In the genomic region with DNA sequence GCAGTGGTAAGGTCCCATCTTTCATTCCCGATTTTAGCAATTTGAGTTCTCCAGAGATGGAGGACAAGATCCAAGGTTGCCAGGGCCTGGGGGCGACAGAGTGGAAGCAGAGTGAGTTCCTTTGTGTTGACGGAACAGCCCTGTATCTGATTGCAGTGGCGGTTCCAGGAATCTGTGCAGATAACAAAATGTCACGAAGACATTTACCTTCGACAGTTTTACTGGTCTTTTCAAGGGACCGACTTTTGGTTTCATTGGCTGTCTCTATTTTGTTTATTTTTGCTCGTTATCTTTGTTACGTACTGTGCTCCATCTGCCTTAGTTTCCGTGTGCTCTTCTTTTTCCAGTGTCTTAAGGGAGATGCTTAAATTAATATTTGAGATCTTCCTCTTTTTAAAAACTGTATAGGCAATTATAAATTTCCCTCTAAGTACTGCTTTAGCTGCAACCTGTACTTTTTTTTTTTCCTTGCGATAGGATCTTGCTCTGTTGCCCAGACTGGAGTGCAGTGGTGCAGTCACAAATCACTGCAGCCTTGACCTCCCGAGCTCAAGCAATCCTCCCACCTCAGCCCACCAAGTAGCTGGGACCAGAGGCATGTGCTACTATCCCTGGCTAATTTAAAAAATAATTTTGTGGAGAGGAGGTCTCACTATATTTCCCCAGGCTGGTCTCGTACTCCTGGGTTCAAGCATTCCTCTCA, we compare ENCODE assay signal across 2 cellular contexts.
TF ChIP-seq lines count a peak whose summit lies in the region.

No MANE protein-coding gene starts in this region.

TF ChIP-seq in HEK293, 187 proteins besides CTCF, POLR2A, EP300 and RAD21 (continued from another document):
- no peak for TF ChIP-seq ZNF433 (tag by site-specific recombination; IDR thresholded peaks at IDR 0.05; ENCODE audit: low read depth)
TF ChIP-seq in HEK293: peak in this region for 1.

TF ChIP-seq in HepG2, 621 proteins besides CTCF, POLR2A, EP300 and RAD21 (continued from another document):
- TF ChIP-seq, protein P1, sequence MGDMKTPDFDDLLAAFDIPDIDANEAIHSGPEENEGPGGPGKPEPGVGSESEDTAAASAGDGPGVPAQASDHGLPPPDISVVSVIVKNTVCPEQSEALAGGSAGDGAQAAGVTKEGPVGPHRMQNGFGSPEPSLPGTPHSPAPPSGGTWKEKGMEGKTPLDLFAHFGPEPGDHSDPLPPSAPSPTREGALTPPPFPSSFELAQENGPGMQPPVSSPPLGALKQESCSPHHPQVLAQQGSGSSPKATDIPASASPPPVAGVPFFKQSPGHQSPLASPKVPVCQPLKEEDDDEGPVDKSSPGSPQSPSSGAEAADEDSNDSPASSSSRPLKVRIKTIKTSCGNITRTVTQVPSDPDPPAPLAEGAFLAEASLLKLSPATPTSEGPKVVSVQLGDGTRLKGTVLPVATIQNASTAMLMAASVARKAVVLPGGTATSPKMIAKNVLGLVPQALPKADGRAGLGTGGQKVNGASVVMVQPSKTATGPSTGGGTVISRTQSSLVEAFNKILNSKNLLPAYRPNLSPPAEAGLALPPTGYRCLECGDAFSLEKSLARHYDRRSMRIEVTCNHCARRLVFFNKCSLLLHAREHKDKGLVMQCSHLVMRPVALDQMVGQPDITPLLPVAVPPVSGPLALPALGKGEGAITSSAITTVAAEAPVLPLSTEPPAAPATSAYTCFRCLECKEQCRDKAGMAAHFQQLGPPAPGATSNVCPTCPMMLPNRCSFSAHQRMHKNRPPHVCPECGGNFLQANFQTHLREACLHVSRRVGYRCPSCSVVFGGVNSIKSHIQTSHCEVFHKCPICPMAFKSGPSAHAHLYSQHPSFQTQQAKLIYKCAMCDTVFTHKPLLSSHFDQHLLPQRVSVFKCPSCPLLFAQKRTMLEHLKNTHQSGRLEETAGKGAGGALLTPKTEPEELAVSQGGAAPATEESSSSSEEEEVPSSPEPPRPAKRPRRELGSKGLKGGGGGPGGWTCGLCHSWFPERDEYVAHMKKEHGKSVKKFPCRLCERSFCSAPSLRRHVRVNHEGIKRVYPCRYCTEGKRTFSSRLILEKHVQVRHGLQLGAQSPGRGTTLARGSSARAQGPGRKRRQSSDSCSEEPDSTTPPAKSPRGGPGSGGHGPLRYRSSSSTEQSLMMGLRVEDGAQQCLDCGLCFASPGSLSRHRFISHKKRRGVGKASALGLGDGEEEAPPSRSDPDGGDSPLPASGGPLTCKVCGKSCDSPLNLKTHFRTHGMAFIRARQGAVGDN (CRISPR knock-in tag; IDR thresholded peaks at IDR 0.05) = no peak
TF ChIP-seq in HepG2: peak in this region for 2.
